ENCODE assay signal across 8 cellular contexts in the genomic region with DNA sequence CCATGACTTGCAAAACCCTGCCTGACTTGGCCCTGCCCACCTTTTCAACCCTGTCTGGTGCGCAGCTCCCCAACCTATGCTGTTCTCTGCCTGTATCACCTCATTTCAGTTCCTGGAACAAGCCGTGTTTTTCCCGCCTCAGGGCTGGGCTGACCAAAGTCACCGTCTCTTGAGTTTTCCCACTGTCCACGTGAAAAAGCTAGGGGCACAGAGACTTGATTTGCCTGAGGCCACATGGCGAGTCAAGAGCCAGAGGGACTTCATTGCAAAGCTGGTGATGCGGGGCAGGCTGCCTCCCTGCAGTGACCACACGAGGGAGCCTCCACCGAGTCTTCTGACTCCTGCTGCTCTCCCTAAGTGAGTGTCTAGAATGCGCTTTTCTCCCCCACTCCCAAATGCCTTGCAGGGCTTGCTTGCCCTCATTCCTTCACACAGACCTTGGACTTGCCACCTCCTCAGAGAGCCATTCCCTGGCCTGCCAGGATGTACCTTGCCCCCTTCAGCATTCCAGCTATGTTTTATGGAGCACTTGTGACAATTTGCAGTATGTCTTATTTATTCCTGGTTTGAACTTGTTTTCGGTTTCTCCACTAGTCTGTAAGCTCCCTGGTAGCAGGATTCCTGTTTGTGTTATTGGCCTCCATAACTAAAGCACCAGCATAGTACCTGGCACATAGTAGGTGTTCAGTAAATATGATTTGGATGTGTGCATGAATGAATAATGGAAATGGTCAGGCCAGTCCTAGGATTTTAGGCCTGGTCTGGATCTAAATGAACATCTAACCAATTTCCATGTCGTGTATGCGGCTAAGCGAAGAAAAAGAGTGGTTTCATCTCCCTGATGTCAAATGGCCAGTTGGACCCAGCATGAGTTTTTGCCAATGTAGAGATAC.
A peak's percentile ranks its signal among the peaks of the same experiment; 100 is the strongest.
DNase-seq lines count a peak whose midpoint lies in the region; ATAC-seq and TF ChIP-seq lines count a peak whose summit lies in the region.

No MANE protein-coding gene starts in this region.

- DNase-seq in NOMO-1 treated with DMSO at 0.1 percent for 48 hours (lab: John Stamatoyannopoulos, UW; ENCODE audit: unreplicated experiment), result peak; percentile 18
- no peak for DNase-seq in NOMO-1 (lab: John Stamatoyannopoulos, UW; ENCODE audit: unreplicated experiment in 2 of 2)
- DNase-seq in KBM-7, result peak; percentile 40
- peak; percentile 39 for DNase-seq in SK-N-DZ (ENCODE audit: low spot score)
- no peak for DNase-seq in lung (ENCODE audit: low spot score)
- DNase-seq in tibial nerve (ENCODE audit: low spot score in 2 of 2), result peak in 1 of 2 donors; percentile 13

- ATAC-seq in lung (ENCODE audit: insufficient read depth, low FRiP score) (peak; percentile 37), GM18858 (IDR thresholded peaks at IDR 0.05; ENCODE audit: unreplicated experiment) (no peak)

- peak overlapping the region; percentile 13 for H3K27ac ChIP-seq in duodenal mucosa (ENCODE audit: low read depth, low read length)
- H3K27ac ChIP-seq in lung (ENCODE audit: low read depth in 1 of 2, low read length in 1 of 2), result no peak overlapping the region
- H3K27ac ChIP-seq in tibial nerve, result no peak overlapping the region

- H3K36me3 ChIP-seq in duodenal mucosa (ENCODE audit: control insufficient read depth in 1 of 2, insufficient read depth in 2 of 2, low read length in 2 of 2) (no peaks in the 10 kb centered on the region), lung (ENCODE audit: control insufficient read depth in 2 of 2, insufficient read depth in 2 of 2, low read length in 2 of 2) (no peaks in the 10 kb centered on the region), tibial nerve (no peaks in the 10 kb centered on the region)

- no peak overlapping the region for H3K4me3 ChIP-seq in duodenal mucosa (ENCODE audit: low read depth in 1 of 2, low read length in 2 of 2)
- no peak overlapping the region for H3K4me3 ChIP-seq in lung
- no peak overlapping the region for H3K4me3 ChIP-seq in tibial nerve

- in situ Hi-C loops in KBM-7 (cut with MboI; ENCODE audit: low pct_unique_long_range_greater_than_20kb, low sequenced_read_pairs), result no loop called here

- H3K4me1 ChIP-seq in duodenal mucosa (ENCODE audit: control insufficient read depth in 1 of 2, insufficient read depth in 2 of 2, low read length in 2 of 2) (peaks cover 25% of the 10 kb centered on the region in 2 donors), lung (ENCODE audit: control insufficient read depth in 2 of 2, insufficient read depth in 2 of 2, low read length in 2 of 2) (peaks cover 0 to 3% of the 10 kb centered on the region in 2 donors), tibial nerve (no peaks in the 10 kb centered on the region)

- H3K27me3 ChIP-seq in duodenal mucosa (ENCODE audit: control insufficient read depth in 1 of 2, insufficient read depth in 2 of 2, low read length in 2 of 2) (no peaks in the 10 kb centered on the region), lung (ENCODE audit: control insufficient read depth, insufficient read depth) (no peaks in the 10 kb centered on the region), tibial nerve (no peaks in the 10 kb centered on the region)

- TF ChIP-seq EP300 in tibial nerve (IDR thresholded peaks at IDR 0.05), result no peak

- H3K9me3 ChIP-seq in duodenal mucosa (ENCODE audit: control insufficient read depth in 1 of 2, low read length in 2 of 2) (no peaks in the 10 kb centered on the region), lung (ENCODE audit: control insufficient read depth in 2 of 2, insufficient read depth in 1 of 2, low read length in 1 of 2) (no peaks in the 10 kb centered on the region), tibial nerve (no peaks in the 10 kb centered on the region)

- H3K9ac ChIP-seq in duodenal mucosa (ENCODE audit: low read depth in 1 of 2, low read length in 2 of 2), result no peak overlapping the region

- 44 to 69% methylated on average over 14 of the region's 14 CpGs for WGBS in lung, 2 donors
- WGBS in tibial nerve, 2 donors, result 61 to 64% methylated on average over 14 of the region's 14 CpGs

- no peak for TF ChIP-seq CTCF in lung (IDR thresholded peaks at IDR 0.05; ENCODE audit: control extremely low read depth, extremely low read depth)
- peak; percentile 33 to 43 (median 40) for TF ChIP-seq CTCF in tibial nerve (IDR thresholded peaks at IDR 0.05)

- TF ChIP-seq POLR2A in tibial nerve (IDR thresholded peaks at IDR 0.05), result no peak

Comparison
In these comparisons a context has a peak if more than half of its experiments do, and no peak if none do; other contexts are left out.
1. DNase-seq: peak in NOMO-1 treated with DMSO at 0.1 percent for 48 hours (single experiment), KBM-7 (single experiment) and SK-N-DZ (single experiment); none in NOMO-1 (0 of 2) and lung (single experiment).